ENCODE assay signal across 33 cellular contexts in genomic region chr2:159559034-159559433, GRCh38.
"Had no signal": no experiment of that assay in that cellular context is flagged by ENCODE, and none has a peak within 500 bp of the region (broad histone marks: within the 10 kb centered on the region; RNA-seq: fewer than 3 reads in every experiment).

No MANE protein-coding gene starts in this region.

- H3K4me3 Mint-ChIP-seq: activated B cell treated with CpG ODN at 0.5 μM for 24 hours; activated CD4-positive, alpha-beta memory T cell treated with anti-CD3 and anti-CD28 coated beads, Interleukin-2, amount 10 ng/mL, durations not matched to agents 7 days and 5 days; activated CD4-positive, alpha-beta T cell treated with anti-CD3 and anti-CD28 coated beads, Interleukin-2, amount 10 ng/mL, durations not matched to agents 24 days and 14 days; activated naive CD4-positive, alpha-beta T cell treated with anti-CD3 and anti-CD28 coated beads for 36 hours; activated naive CD8-positive, alpha-beta T cell treated with anti-CD3 and anti-CD28 coated beads for 36 hours; activated T-cell treated with anti-CD3 and anti-CD28 coated beads, Interleukin-2, amount 50 U/mL, for 4 hours; activated T-cell treated with anti-CD3 and anti-CD28 coated beads, Interleukin-2, amount 50 U/mL, for 72 hours; activated T-helper 1 cell treated with anti-CD3 and anti-CD28 coated beads, Interleukin-12 subunit alpha, Interleukin-12 subunit beta, Interleukin-2, Interleukin-4 antibody, amounts not matched to agents 30 ng/mL and 10 ng/mL and 1 ng/mL, durations not matched to agents 14 hours and 24 hours and 36 hours; activated T-helper 17 cell treated with anti-CD3 and anti-CD28 coated beads, Interleukin-2, amount 50 U/mL, for 72 hours; T-helper 1 cell treated with Interleukin-12 subunit alpha and Interleukin-12 subunit beta and Interleukin-4 antibody, amounts not matched to agents 30 μg/mL and 1 μg/mL, for 36 hours; T-helper 2 cell treated with Interferon-gamma antibody and Interleukin-4, amounts not matched to agents 5 μg/mL and 100 μg/mL, for 36 hours had no signal

- H3K9me3 ChIP-seq: adrenal gland, body of pancreas, breast epithelium had no signal

- H3K36me3 Mint-ChIP-seq: activated naive CD4-positive, alpha-beta T cell treated with anti-CD3 and anti-CD28 coated beads, Interleukin-2, amount 50 U/mL, for 72 hours; activated naive CD8-positive, alpha-beta T cell treated with anti-CD3 and anti-CD28 coated beads for 36 hours had no signal

- H3K4me1 Mint-ChIP-seq: activated B cell treated with CpG ODN at 0.5 μM for 24 hours; activated CD4-positive, alpha-beta memory T cell treated with anti-CD3 and anti-CD28 coated beads, Interleukin-2, amount 10 ng/mL, durations not matched to agents 7 days and 5 days; activated CD4-positive, alpha-beta T cell treated with anti-CD3 and anti-CD28 coated beads, Interleukin-2, amount 10 ng/mL, durations not matched to agents 24 days and 14 days; activated naive CD8-positive, alpha-beta T cell treated with anti-CD3 and anti-CD28 coated beads for 36 hours; activated T-helper 17 cell treated with anti-CD3 and anti-CD28 coated beads, Interleukin-2, amount 50 U/mL, for 72 hours had no signal

- H3K27ac Mint-ChIP-seq: activated B cell treated with CpG ODN at 0.5 μM for 24 hours; activated CD4-positive, alpha-beta memory T cell treated with anti-CD3 and anti-CD28 coated beads, Interleukin-2, amount 10 ng/mL, durations not matched to agents 7 days and 5 days; activated CD4-positive, alpha-beta T cell treated with anti-CD3 and anti-CD28 coated beads, Interleukin-2, amount 10 ng/mL, durations not matched to agents 24 days and 14 days; activated naive CD4-positive, alpha-beta T cell treated with anti-CD3 and anti-CD28 coated beads for 36 hours; activated naive CD4-positive, alpha-beta T cell treated with anti-CD3 and anti-CD28 coated beads, Interleukin-2, amount 50 U/mL, for 72 hours; activated naive CD8-positive, alpha-beta T cell treated with anti-CD3 and anti-CD28 coated beads for 36 hours; activated T-helper 1 cell treated with anti-CD3 and anti-CD28 coated beads, Interleukin-12 subunit alpha, Interleukin-12 subunit beta, Interleukin-2, Interleukin-4 antibody, amounts not matched to agents 30 ng/mL and 10 ng/mL and 1 ng/mL, durations not matched to agents 14 hours and 24 hours and 36 hours; activated T-helper 17 cell treated with anti-CD3 and anti-CD28 coated beads, Interleukin-2, amount 50 U/mL, for 72 hours; T-helper 1 cell treated with Interleukin-12 subunit alpha and Interleukin-12 subunit beta and Interleukin-4 antibody, amounts not matched to agents 30 μg/mL and 1 μg/mL, for 36 hours; T-helper 2 cell treated with Interferon-gamma antibody and Interleukin-4, amounts not matched to agents 5 μg/mL and 100 μg/mL, for 36 hours had no signal

- H3K36me3 ChIP-seq: adrenal gland, brain microvascular endothelial cell, breast epithelium had no signal

- H3K9me3 Mint-ChIP-seq: activated CD4-positive, alpha-beta T cell treated with anti-CD3 and anti-CD28 coated beads, Interleukin-2, amount 10 ng/mL, durations not matched to agents 24 days and 14 days; activated naive CD4-positive, alpha-beta T cell treated with anti-CD3 and anti-CD28 coated beads for 36 hours; activated naive CD4-positive, alpha-beta T cell treated with anti-CD3 and anti-CD28 coated beads, Interleukin-2, amount 50 U/mL, for 72 hours; activated naive CD8-positive, alpha-beta T cell treated with anti-CD3 and anti-CD28 coated beads for 36 hours; activated T-cell treated with anti-CD3 and anti-CD28 coated beads, Interleukin-2, amount 50 U/mL, for 4 hours; activated T-cell treated with anti-CD3 and anti-CD28 coated beads, Interleukin-2, amount 50 U/mL, for 72 hours; activated T-helper 1 cell treated with anti-CD3 and anti-CD28 coated beads, Interleukin-12 subunit alpha, Interleukin-12 subunit beta, Interleukin-2, Interleukin-4 antibody, amounts not matched to agents 30 ng/mL and 10 ng/mL and 1 ng/mL, durations not matched to agents 14 hours and 24 hours and 36 hours; activated T-helper 17 cell treated with anti-CD3 and anti-CD28 coated beads, Interleukin-2, amount 50 U/mL, for 72 hours; T-helper 1 cell treated with Interleukin-12 subunit alpha and Interleukin-12 subunit beta and Interleukin-4 antibody, amounts not matched to agents 30 μg/mL and 1 μg/mL, for 36 hours; T-helper 2 cell treated with Interferon-gamma antibody and Interleukin-4, amounts not matched to agents 5 μg/mL and 100 μg/mL, for 36 hours had no signal

- H3K4me1 ChIP-seq: adrenal gland, body of pancreas, breast epithelium had no signal

- H3K4me3 ChIP-seq: adrenal gland, body of pancreas, breast epithelium had no signal

- H3K27me3 ChIP-seq: adrenal gland, body of pancreas, brain microvascular endothelial cell, breast epithelium had no signal

- H3K27ac ChIP-seq: adrenal gland, body of pancreas, brain microvascular endothelial cell, breast epithelium, VCaP had no signal

- H3K27me3 Mint-ChIP-seq: activated B cell treated with CpG ODN at 0.5 μM for 24 hours; activated CD4-positive, alpha-beta memory T cell treated with anti-CD3 and anti-CD28 coated beads, Interleukin-2, amount 10 ng/mL, durations not matched to agents 7 days and 5 days; activated CD4-positive, alpha-beta T cell treated with anti-CD3 and anti-CD28 coated beads, Interleukin-2, amount 10 ng/mL, durations not matched to agents 24 days and 14 days; activated naive CD8-positive, alpha-beta T cell treated with anti-CD3 and anti-CD28 coated beads for 36 hours; activated T-helper 17 cell treated with anti-CD3 and anti-CD28 coated beads, Interleukin-2, amount 50 U/mL, for 72 hours had no signal

- DNase-seq: activated B cell treated with CpG ODN at 0.5 μM for 24 hours; activated CD4-positive, alpha-beta memory T cell treated with anti-CD3 and anti-CD28 coated beads, Interleukin-2, amount 10 ng/mL, durations not matched to agents 7 days and 5 days; activated CD4-positive, alpha-beta T cell treated with anti-CD3 and anti-CD28 coated beads for 4 hours; activated CD4-positive, alpha-beta T cell treated with anti-CD3 and anti-CD28 coated beads, Interleukin-2, amount 10 ng/mL, durations not matched to agents 24 days and 14 days; activated CD4-positive, alpha-beta T cell treated with anti-CD3 and anti-CD28 coated beads, Interleukin-2, amount 50 U/mL, for 48 hours; activated CD4-positive, CD25-positive, alpha-beta regulatory T cell treated with anti-CD3 and anti-CD28 coated beads, Interleukin-2, amount 50 U/mL, for 72 hours; activated CD8-positive, alpha-beta memory T cell treated with anti-CD3 and anti-CD28 coated beads, Interleukin-2, amount 50 U/mL, for 4 hours; activated effector memory CD4-positive, alpha-beta T cell treated with anti-CD3 and anti-CD28 coated beads, Interleukin-2, amount 50 U/mL, for 16 hours; activated gamma-delta T cell treated with Interleukin-2 at 50 U/mL for 16 hours; activated naive CD4-positive, alpha-beta T cell; activated naive CD4-positive, alpha-beta T cell treated with anti-CD3 and anti-CD28 coated beads for 36 hours; activated naive CD4-positive, alpha-beta T cell treated with anti-CD3 and anti-CD28 coated beads, Interleukin-2, amount 50 U/mL, for 16 hours; activated naive CD8-positive, alpha-beta T cell treated with anti-CD3 and anti-CD28 coated beads for 36 hours; activated T-cell treated with anti-CD3 and anti-CD28 coated beads for 4 hours; activated T-cell treated with anti-CD3 and anti-CD28 coated beads, Interleukin-2, amount 50 U/mL, for 1 hour; activated T-cell treated with anti-CD3 and anti-CD28 coated beads, Interleukin-2, amount 50 U/mL, for 4 hours; activated T-cell treated with anti-CD3 and anti-CD28 coated beads, Interleukin-2, amount 50 U/mL, for 72 hours; adrenal gland; amniotic stem cell; aorta; body of pancreas; brain microvascular endothelial cell; central memory CD4-positive, alpha-beta T cell; T-helper 1 cell; T-helper 2 cell; T-helper 9 cell had no signal

- ATAC-seq: activated naive CD4-positive, alpha-beta T cell treated with anti-CD3 and anti-CD28 coated beads, Interleukin-2, amount 50 U/mL, for 72 hours; activated T-cell treated with anti-CD3 and anti-CD28 coated beads, Interleukin-2, amount 50 U/mL, for 4 hours; activated T-cell treated with anti-CD3 and anti-CD28 coated beads, Interleukin-2, amount 50 U/mL, for 72 hours; activated T-helper 17 cell treated with anti-CD3 and anti-CD28 coated beads, Interleukin-2, amount 50 U/mL, for 72 hours; body of pancreas had no signal
